ENCODE assay signal across 1 cellular context in the genomic region with DNA sequence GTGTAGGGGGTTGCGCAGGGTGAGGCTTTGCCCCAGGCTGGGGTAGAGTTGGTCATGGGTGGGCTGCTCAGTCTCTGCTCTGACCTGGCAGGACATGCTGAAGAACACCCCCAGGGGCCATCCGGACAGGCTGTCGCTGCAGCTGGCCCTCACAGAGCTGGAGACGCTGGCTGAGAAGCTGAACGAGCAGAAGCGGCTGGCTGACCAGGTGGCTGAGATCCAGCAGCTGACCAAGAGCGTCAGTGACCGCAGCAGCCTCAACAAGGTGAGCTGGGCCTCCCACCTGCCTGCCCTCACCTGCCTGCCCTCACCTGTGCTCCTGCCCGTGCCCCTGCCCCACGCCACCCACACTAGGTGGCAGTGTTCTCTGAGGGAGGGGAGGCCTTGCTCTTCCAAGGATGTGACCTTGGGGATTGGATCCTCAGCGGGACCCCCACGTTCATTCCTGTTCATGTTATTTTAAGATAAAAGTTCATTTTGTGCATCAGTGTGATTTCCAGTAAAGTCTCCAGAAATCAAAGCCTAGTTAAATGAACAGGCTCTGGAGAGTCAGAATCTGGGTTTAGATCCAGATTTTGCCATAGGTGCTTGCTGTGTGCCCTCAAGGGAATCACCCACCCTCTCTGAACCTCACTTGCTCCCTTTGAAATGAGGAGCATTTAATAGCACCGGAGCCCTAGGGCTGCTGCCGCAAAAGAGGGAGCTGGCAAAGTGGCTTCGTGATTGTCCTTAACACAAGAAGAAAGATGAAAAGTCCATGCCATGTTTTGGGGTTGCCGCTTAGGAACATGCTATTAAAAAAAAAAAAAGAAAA.
TF ChIP-seq lines count a peak whose summit lies in the region.

No MANE protein-coding gene starts in this region.

TF ChIP-seq in WTC11, 78 proteins besides CTCF, POLR2A, EP300 and RAD21 (continued from another document):
- TF ChIP-seq, protein P1, sequence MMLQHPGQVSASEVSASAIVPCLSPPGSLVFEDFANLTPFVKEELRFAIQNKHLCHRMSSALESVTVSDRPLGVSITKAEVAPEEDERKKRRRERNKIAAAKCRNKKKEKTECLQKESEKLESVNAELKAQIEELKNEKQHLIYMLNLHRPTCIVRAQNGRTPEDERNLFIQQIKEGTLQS (CRISPR knock-in tag; conservative IDR thresholded peaks at IDR 0.05): no peak
- TF ChIP-seq HMGA2 (CRISPR knock-in tag; IDR thresholded peaks at IDR 0.05): no peak
